12 cellular contexts compared by ENCODE assay signal in the genomic region with DNA sequence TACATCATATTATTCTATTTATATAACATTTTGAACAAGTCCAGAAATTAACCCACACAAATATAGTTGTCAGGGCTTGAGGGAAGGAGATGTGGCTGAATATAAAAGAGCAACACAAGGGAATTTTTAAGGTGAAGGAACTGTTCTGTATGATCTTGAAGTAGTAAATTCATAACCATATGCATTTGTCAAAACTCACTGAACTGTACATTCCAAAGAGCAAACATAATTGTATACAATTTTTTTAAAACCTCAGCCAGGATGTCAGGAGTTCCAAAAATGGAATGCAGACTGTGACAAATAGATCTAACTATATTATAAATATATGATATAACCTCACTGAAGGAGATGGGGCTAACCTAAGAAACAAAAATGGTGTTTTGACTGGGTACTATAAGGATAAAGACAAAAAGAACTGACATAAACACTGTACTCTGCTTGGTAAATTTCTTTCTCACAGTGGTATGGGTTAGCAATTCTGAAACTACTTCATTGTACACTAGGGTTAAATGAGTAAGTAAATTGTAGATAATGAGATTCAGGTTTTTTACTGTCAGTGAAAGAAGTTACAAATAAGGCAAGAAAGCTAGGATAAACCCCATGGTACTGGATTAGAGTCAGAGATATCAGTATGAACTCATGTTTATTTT. TPM values are rescaled to one million over a fixed set of nuclear protein-coding genes. Genes with fewer than 3 reads are reported as not detected.
DNase-seq lines count a peak whose midpoint lies in the region; ATAC-seq and TF ChIP-seq lines count a peak whose summit lies in the region.
"Had no signal": no experiment of that assay in that cellular context is flagged by ENCODE, and none has a peak within 500 bp of the region (broad histone marks: within the 10 kb centered on the region; RNA-seq: fewer than 3 reads in every experiment).

No MANE protein-coding gene starts in this region.

- TF ChIP-seq POLR2A in esophagus muscularis mucosa (IDR thresholded peaks at IDR 0.05; ENCODE audit: low read depth) = no peak

- intact Hi-C loops in lower lobe of right lung (cut with DNase I) (no loop called here), esophagus muscularis mucosa (cut with DNase I) (no loop called here)

- H3K4me1 Mint-ChIP-seq in chondrocyte (ENCODE audit: low read depth) = peaks cover 74% of the 10 kb centered on the region

- no peak for TF ChIP-seq EP300 in esophagus muscularis mucosa (IDR thresholded peaks at IDR 0.05)

- ATAC-seq in GM18858 (IDR thresholded peaks at IDR 0.05; ENCODE audit: unreplicated experiment) (peak; percentile 95), GM21360 (IDR thresholded peaks at IDR 0.05; ENCODE audit: unreplicated experiment) (peak; percentile 94), HG03064 (IDR thresholded peaks at IDR 0.05; ENCODE audit: low read depth, unreplicated experiment) (peak; percentile 93), lower lobe of right lung (no peak)

- no peaks in the 10 kb centered on the region for H3K27me3 Mint-ChIP-seq in chondrocyte (ENCODE audit: low read depth)

- H3K4me3 ChIP-seq in lower lobe of right lung (no peak overlapping the region), esophagus muscularis mucosa (no peak overlapping the region)

- TF ChIP-seq CTCF in chondrocyte (IDR thresholded peaks at IDR 0.05) (no peak), lower lobe of right lung (IDR thresholded peaks at IDR 0.05) (no peak), esophagus muscularis mucosa (IDR thresholded peaks at IDR 0.05) (no peak)

- H3K27ac ChIP-seq in lower lobe of right lung (no peak overlapping the region), esophagus muscularis mucosa (replicated peaks in 1 of 4) (no peak overlapping the region)
- H3K27ac ChIP-seq: foreskin keratinocyte had no signal

- no peak overlapping the region for H3K4me3 Mint-ChIP-seq in chondrocyte (ENCODE audit: unreplicated experiment)

- no peaks in the 10 kb centered on the region for H3K36me3 Mint-ChIP-seq in chondrocyte (ENCODE audit: low read depth)

- H3K27me3 ChIP-seq in lower lobe of right lung (ENCODE audit: low read depth) (no peaks in the 10 kb centered on the region), esophagus muscularis mucosa (no peaks in the 10 kb centered on the region)
- H3K27me3 ChIP-seq: foreskin keratinocyte had no signal

- no peaks in the 10 kb centered on the region for H3K9me3 Mint-ChIP-seq in chondrocyte (ENCODE audit: low read depth)

- DNase-seq in chondrocyte (ENCODE audit: low spot score) = no peak
- DNase-seq in NOMO-1 treated with dmso at 0.1 percent for 144 hours (lab: John Stamatoyannopoulos, UW; ENCODE audit: unreplicated experiment) = no peak
- no peak for DNase-seq in lower lobe of right lung
- DNase-seq in MV-4-11 (lab: John Stamatoyannopoulos, UW) = no peak
- no peak for DNase-seq in esophagus muscularis mucosa (ENCODE audit: extremely low spot score)
- DNase-seq: amygdala, NCI-H510A, T-helper 9 cell had no signal

- H3K36me3 ChIP-seq in lower lobe of right lung (no peaks in the 10 kb centered on the region), esophagus muscularis mucosa (peaks cover 0 to 4% (median 0%) of the 10 kb centered on the region in 4 donors)

- H3K9me3 ChIP-seq in lower lobe of right lung = no peaks in the 10 kb centered on the region
- no peaks in the 10 kb centered on the region for H3K9me3 ChIP-seq in esophagus muscularis mucosa

- H3K27ac Mint-ChIP-seq in chondrocyte (ENCODE audit: unreplicated experiment) = peak overlapping the region; percentile 68

- H3K4me1 ChIP-seq in lower lobe of right lung (peaks cover 13% of the 10 kb centered on the region), esophagus muscularis mucosa (peaks cover 31 to 53% (median 49%) of the 10 kb centered on the region in 4 donors)

RNA-seq across cellular contexts. Expression of gene GOLGB1, which starts 14.4 kb away (rescaled TPM):
- total RNA-seq in chondrocyte = 63.6 to 88.0 TPM (median 65.0 TPM) in 3 replicates
- total RNA-seq in lower lobe of right lung = 55.4 TPM
- 10 to 100 TPM; 55.7 to 73.9 (median 69.3) TPM for total RNA-seq in esophagus muscularis mucosa

Comparison
In these comparisons a context has a peak if more than half of its experiments do, and no peak if none do; other contexts are left out.
1. ATAC-seq: peak in GM18858 (single experiment), GM21360 (single experiment) and HG03064 (single experiment); none in lower lobe of right lung (0 of 2).